Comparison of ENCODE assay signal across 23 cellular contexts in genomic region chr2:176733698-176734430, GRCh38.
A peak's percentile ranks its signal among the peaks of the same experiment; 100 is the strongest.
DNase-seq lines count a peak whose midpoint lies in the region; ATAC-seq and TF ChIP-seq lines count a peak whose summit lies in the region.
"Had no signal": no experiment of that assay in that cellular context is flagged by ENCODE, and none has a peak within 500 bp of the region (broad histone marks: within the 10 kb centered on the region; RNA-seq: fewer than 3 reads in every experiment).

No MANE protein-coding gene starts in this region.

- intact Hi-C loops in OCI-LY7 (cut with micrococcal nuclease; ENCODE audit: unreplicated experiment), result no loop called here
- intact Hi-C loops in colonic mucosa (cut with DNase I), result no loop called here

- BruUV-seq in OCI-LY7 (replicated peaks; lab: Mats Ljungman, UMichigan), result no TSS peak

- H3K9me3 ChIP-seq in OCI-LY7 (ENCODE audit: low read length), result 0 out of 2 replicates have a peak, but pooled peaks cover 8% of the 10 kb centered on the region
- H3K9me3 ChIP-seq in colonic mucosa, result no peaks in the 10 kb centered on the region
- H3K9me3 ChIP-seq: A549; BE2C; BLaER1 treated with 17β-estradiol and CSF1 and Interleukin-3, amounts not matched to agents 10 nM and 100 nM had no signal

- no peak overlapping the region for H3K4me3 ChIP-seq in GM12865 (ENCODE audit: low read depth, low read length)
- no peak overlapping the region for H3K4me3 ChIP-seq in OCI-LY7 (ENCODE audit: low read depth, low read length, poor library complexity, severe bottlenecking)
- no peak overlapping the region for H3K4me3 ChIP-seq in colonic mucosa
- H3K4me3 ChIP-seq: A549; BLaER1 treated with 17β-estradiol and CSF1 and Interleukin-3, amounts not matched to agents 10 nM and 100 nM; GM23338 had no signal

- no peaks in the 10 kb centered on the region for H3K79me2 ChIP-seq in OCI-LY7 (ENCODE audit: insufficient read depth, low read depth, low read length)

- peak overlapping the region; percentile 29; the same call in 1 of the 2 replicates for H2AFZ ChIP-seq in OCI-LY7 (ENCODE audit: low read length)

- no peak overlapping the region for H3K4me2 ChIP-seq in OCI-LY7 (ENCODE audit: low read length)
- H3K4me2 ChIP-seq: A549; BLaER1 treated with 17β-estradiol and CSF1 and Interleukin-3, amounts not matched to agents 10 nM and 100 nM; GM23338 had no signal

- ATAC-seq in GM21717 (IDR thresholded peaks at IDR 0.05; ENCODE audit: unreplicated experiment) (peak; percentile 46), HG02981 (IDR thresholded peaks at IDR 0.05; ENCODE audit: unreplicated experiment) (no peak)
- peak; percentile 51 to 79 for ATAC-seq in stimulated activated naive B cell treated with anti-CD40 and anti-IgM and Interleukin-4, amounts not matched to agents 10 μg/mL and 1 μg/mL and 100 μg/mL, for 72 hours (replicated peaks)
- ATAC-seq: A549, GM23338, HCT116 had no signal

- H3K27ac ChIP-seq in OCI-LY7 (ENCODE audit: low read depth, low read length, poor library complexity, severe bottlenecking) (no peak overlapping the region), colonic mucosa (no peak overlapping the region)
- H3K27ac ChIP-seq: A549; BLaER1 treated with 17β-estradiol and CSF1 and Interleukin-3, amounts not matched to agents 10 nM and 100 nM had no signal

- H3K9me3 Mint-ChIP-seq in stimulated activated naive B cell treated with anti-CD40 and anti-IgM and Interleukin-4, amounts not matched to agents 10 μg/mL and 1 μg/mL and 100 μg/mL, for 72 hours, result no peaks in the 10 kb centered on the region
- H3K9me3 Mint-ChIP-seq: CD4-positive, alpha-beta T cell; CD8-positive, alpha-beta memory T cell; GM23338; H9 had no signal

- no peak overlapping the region for H3K4me3 Mint-ChIP-seq in stimulated activated naive B cell treated with anti-CD40 and anti-IgM and Interleukin-4, amounts not matched to agents 10 μg/mL and 1 μg/mL and 100 μg/mL, for 72 hours
- H3K4me3 Mint-ChIP-seq: CD14-positive monocyte; CD4-positive, alpha-beta T cell; CD8-positive, alpha-beta memory T cell; GM23338; H9 had no signal

- POLR2A ChIA-PET in OCI-LY7 (lab: Charles Lee), result no interaction called here

- H3K27me3 Mint-ChIP-seq in stimulated activated naive B cell treated with anti-CD40 and anti-IgM and Interleukin-4, amounts not matched to agents 10 μg/mL and 1 μg/mL and 100 μg/mL, for 72 hours, result peaks cover 0 to 10% of the 10 kb centered on the region in 2 donors

- H3K9me2 ChIP-seq in OCI-LY7 (ENCODE audit: insufficient read depth, low read length), result no peaks in the 10 kb centered on the region

- CTCF ChIA-PET in OCI-LY7 (lab: Charles Lee; ENCODE audit: unreplicated experiment), result no interaction called here

- H3K4me1 ChIP-seq in OCI-LY7 (ENCODE audit: insufficient read depth, low read length, poor library complexity, severe bottlenecking), result no peaks in the 10 kb centered on the region
- H3K4me1 ChIP-seq in colonic mucosa, result no peaks in the 10 kb centered on the region
- H3K4me1 ChIP-seq: A549; BE2C; BLaER1 treated with 17β-estradiol and CSF1 and Interleukin-3, amounts not matched to agents 10 nM and 100 nM had no signal

- no peaks in the 10 kb centered on the region for H3K4me1 Mint-ChIP-seq in stimulated activated naive B cell treated with anti-CD40 and anti-IgM and Interleukin-4, amounts not matched to agents 10 μg/mL and 1 μg/mL and 100 μg/mL, for 72 hours
- H3K4me1 Mint-ChIP-seq: CD14-positive monocyte; CD8-positive, alpha-beta memory T cell; GM23338; H9 had no signal

- H3K9ac ChIP-seq in colonic mucosa (ENCODE audit: low read depth in 2 of 2, low read length in 2 of 2), result no peak overlapping the region
- H3K9ac ChIP-seq: BLaER1 treated with 17β-estradiol and CSF1 and Interleukin-3, amounts not matched to agents 10 nM and 100 nM had no signal

- no peak overlapping the region for H3K27ac Mint-ChIP-seq in stimulated activated naive B cell treated with anti-CD40 and anti-IgM and Interleukin-4, amounts not matched to agents 10 μg/mL and 1 μg/mL and 100 μg/mL, for 72 hours
- H3K27ac Mint-ChIP-seq: CD14-positive monocyte; CD4-positive, alpha-beta T cell; CD8-positive, alpha-beta memory T cell; GM23338; H9 had no signal

- peak; percentile 14 for DNase-seq in GM12865 (ENCODE audit: low read depth)
- no peak for DNase-seq in OCI-LY7 (ENCODE audit: low spot score)
- no peak for DNase-seq in stimulated activated naive B cell treated with anti-CD40 and anti-IgM and Interleukin-4, amounts not matched to agents 10 μg/mL and 1 μg/mL and 100 μg/mL, for 72 hours
- DNase-seq in colonic mucosa, result no peak
- DNase-seq in NCI-H510A (lab: John Stamatoyannopoulos, UW), result no peak
- DNase-seq: 8988T; ACHN; AML-193; BE2C; Calu3; CD4-positive, alpha-beta T cell; CD8-positive, alpha-beta memory T cell; COR-L47; DMS79 treated with DMSO at 0.1 percent for 48 hours; GF-D8; H9 had no signal

- no peaks in the 10 kb centered on the region for H3K27me3 ChIP-seq in colonic mucosa
- H3K27me3 ChIP-seq: BE2C; BLaER1 treated with 17β-estradiol and CSF1 and Interleukin-3, amounts not matched to agents 10 nM and 100 nM had no signal

- H3K36me3 Mint-ChIP-seq in stimulated activated naive B cell treated with anti-CD40 and anti-IgM and Interleukin-4, amounts not matched to agents 10 μg/mL and 1 μg/mL and 100 μg/mL, for 72 hours, result no peaks in the 10 kb centered on the region
- H3K36me3 Mint-ChIP-seq: CD14-positive monocyte had no signal

- TF ChIP-seq CTCF in GM12865 (IDR thresholded peaks at IDR 0.05; ENCODE audit: insufficient read depth, low read depth, low read length, missing control alignments) (no peak), OCI-LY7 (conservative IDR thresholded peaks at IDR 0.05; ENCODE audit: low read length) (no peak), colonic mucosa (IDR thresholded peaks at IDR 0.05) (no peak)

- H3K36me3 ChIP-seq in OCI-LY7 (ENCODE audit: insufficient read depth, low read length) (no peaks in the 10 kb centered on the region; the same call in 1 of the 2 replicates), colonic mucosa (no peaks in the 10 kb centered on the region)
- H3K36me3 ChIP-seq: BE2C; BLaER1 treated with 17β-estradiol and CSF1 and Interleukin-3, amounts not matched to agents 10 nM and 100 nM had no signal

- no peaks in the 10 kb centered on the region for H4K20me1 ChIP-seq in OCI-LY7 (ENCODE audit: insufficient read depth, low read length)
- H4K20me1 ChIP-seq: BLaER1 treated with 17β-estradiol and CSF1 and Interleukin-3, amounts not matched to agents 10 nM and 100 nM had no signal
